26 cellular contexts compared by ENCODE assay signal in the genomic region with DNA sequence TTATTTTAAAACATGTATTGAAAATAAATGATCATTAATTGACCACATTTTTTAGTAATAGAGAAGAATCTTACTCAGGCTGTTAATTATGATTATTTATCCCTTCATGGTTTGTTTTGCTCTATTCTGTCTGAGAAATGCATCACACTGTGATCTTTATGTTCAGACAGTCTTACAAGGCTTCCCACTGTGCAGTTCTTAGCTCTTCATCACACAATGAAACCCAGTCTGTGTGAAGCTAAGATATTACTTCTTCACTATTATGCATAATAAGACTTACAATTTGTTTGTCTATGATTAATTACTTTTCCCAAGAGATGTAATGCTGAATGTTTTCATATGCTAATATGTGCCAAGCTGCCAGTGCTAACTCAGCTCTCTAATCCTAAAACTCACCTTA.
"Had no signal": no experiment of that assay in that cellular context is flagged by ENCODE, and none has a peak within 500 bp of the region (broad histone marks: within the 10 kb centered on the region; RNA-seq: fewer than 3 reads in every experiment).

No MANE protein-coding gene starts in this region.

- ATAC-seq: left ventricle myocardium superior; lower lobe of right lung; natural killer cell; right cardiac atrium; stimulated activated effector memory CD8-positive, alpha-beta T cell treated with anti-CD3 and anti-CD28 coated beads, Interleukin-12 subunit alpha, Interleukin-12 subunit beta, amount 100 ng/mL, for 72 hours had no signal

- H3K4me3 ChIP-seq: coronary artery, esophagus squamous epithelium, lower lobe of right lung, prostate gland, sigmoid colon, stomach, thyroid gland, vagina had no signal

- DNase-seq: dermis blood vessel endothelial cell; effector memory CD4-positive, alpha-beta T cell; erythroblast; esophagus squamous epithelium; hypothalamus; immature natural killer cell; islet precursor cell; kidney glomerular epithelial cell; left ventricle myocardium superior; lower lobe of right lung; natural killer cell; right cardiac atrium; sigmoid colon; stimulated activated CD4-positive, alpha-beta T cell treated with anti-CD3 and anti-CD28 coated beads, Interleukin-2, amount 100 ng/mL, for 24 hours; stimulated activated CD4-positive, alpha-beta T cell treated with anti-CD3 and anti-CD28 coated beads, Interleukin-4, amount 100 ng/mL, for 24 hours; stimulated activated naive CD4-positive, alpha-beta T cell treated with Interleukin-2 at 50 U/mL for 16 hours; stomach; thyroid gland; trophoblast cell had no signal

- H3K4me1 ChIP-seq: esophagus squamous epithelium, lower lobe of right lung, parathyroid adenoma, prostate gland, sigmoid colon, stomach, thyroid gland, vagina had no signal

- H3K9ac ChIP-seq: parathyroid adenoma had no signal

- H3K27me3 Mint-ChIP-seq: memory B cell had no signal

- H3K4me1 Mint-ChIP-seq: immature natural killer cell; memory B cell; natural killer cell; stimulated activated effector memory CD8-positive, alpha-beta T cell treated with anti-CD3 and anti-CD28 coated beads, Interleukin-12 subunit alpha, Interleukin-12 subunit beta, amount 100 ng/mL, for 72 hours had no signal

- H3K36me3 Mint-ChIP-seq: immature natural killer cell; memory B cell; natural killer cell; stimulated activated effector memory CD8-positive, alpha-beta T cell treated with anti-CD3 and anti-CD28 coated beads, Interleukin-12 subunit alpha, Interleukin-12 subunit beta, amount 100 ng/mL, for 72 hours had no signal

- H3K9me3 Mint-ChIP-seq: memory B cell had no signal

- H3K27ac Mint-ChIP-seq: immature natural killer cell; memory B cell; natural killer cell; stimulated activated effector memory CD8-positive, alpha-beta T cell treated with anti-CD3 and anti-CD28 coated beads, Interleukin-12 subunit alpha, Interleukin-12 subunit beta, amount 100 ng/mL, for 72 hours had no signal

- H3K9me3 ChIP-seq: esophagus squamous epithelium, lower lobe of right lung, prostate gland, sigmoid colon, stomach, thyroid gland, vagina had no signal

- H3K27ac ChIP-seq: coronary artery, esophagus squamous epithelium, lower lobe of right lung, parathyroid adenoma, prostate gland, sigmoid colon, stomach, thyroid gland, vagina had no signal

- H2AFZ ChIP-seq: parathyroid adenoma had no signal

- H3K4me3 Mint-ChIP-seq: immature natural killer cell; memory B cell; natural killer cell; neural crest cell; stimulated activated effector memory CD8-positive, alpha-beta T cell treated with anti-CD3 and anti-CD28 coated beads, Interleukin-12 subunit alpha, Interleukin-12 subunit beta, amount 100 ng/mL, for 72 hours had no signal

- H3K27me3 ChIP-seq: esophagus squamous epithelium, sigmoid colon, stomach, thyroid gland, vagina had no signal

- H3K36me3 ChIP-seq: esophagus squamous epithelium, lower lobe of right lung, prostate gland, sigmoid colon, stomach, thyroid gland, vagina had no signal
